Comparison of ENCODE assay signal across 14 cellular contexts in the genomic region with DNA sequence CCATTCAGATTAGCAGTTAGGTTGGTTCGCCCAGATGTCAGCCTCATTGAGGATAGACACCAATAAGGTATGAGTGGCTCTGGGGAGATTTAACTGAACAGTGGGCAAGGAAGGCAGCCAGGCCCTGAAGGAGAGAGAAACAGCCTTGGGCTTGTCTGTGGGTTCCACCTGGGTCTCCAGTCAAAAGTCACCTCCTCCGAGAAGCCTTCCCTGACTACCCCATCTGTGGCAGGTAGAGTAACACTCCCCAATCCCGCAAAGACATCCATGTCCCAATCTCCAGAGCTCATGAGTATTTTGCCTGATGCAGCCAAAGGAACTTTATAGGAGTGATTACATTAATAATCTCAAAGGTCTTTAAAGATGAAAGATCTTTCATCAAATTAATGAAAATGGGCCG. TPM values are rescaled to one million over a fixed set of nuclear protein-coding genes. Genes with fewer than 3 reads are reported as not detected.
DNase-seq lines count a peak whose midpoint lies in the region; ATAC-seq and TF ChIP-seq lines count a peak whose summit lies in the region.
"Had no signal": no experiment of that assay in that cellular context is flagged by ENCODE, and none has a peak within 500 bp of the region (broad histone marks: within the 10 kb centered on the region; RNA-seq: fewer than 3 reads in every experiment).

No MANE protein-coding gene starts in this region.

- intact Hi-C loops in Right ventricle myocardium inferior (cut with DNase I) (no loop called here), left ventricle myocardium superior (cut with micrococcal nuclease) (no loop called here)

- peak; percentile 13 for DNase-seq in Right ventricle myocardium inferior (ENCODE audit: missing footprints)
- DNase-seq in left ventricle myocardium superior: no peak
- DNase-seq in iPS-NIHi7 (ENCODE audit: extremely low spot score): peak; percentile 4
- no peak for DNase-seq in amniotic stem cell (lab: John Stamatoyannopoulos, UW)
- DNase-seq in NCI-H2107 (lab: John Stamatoyannopoulos, UW): no peak
- DNase-seq: CD4-positive, alpha-beta memory T cell; DMS 273 treated with DMSO at 0.1 percent for 48 hours; DMS53; H9; Karpas-422; KBM-7 had no signal

- TF ChIP-seq POLR2A in GM18505 (IDR thresholded peaks at IDR 0.05; ENCODE audit: borderline replicate concordance, extremely low read depth, insufficient read depth, insufficient read length): peak; percentile 22

- ATAC-seq in Right ventricle myocardium inferior (no peak), left ventricle myocardium superior (no peak), GM18505 (IDR thresholded peaks at IDR 0.05; ENCODE audit: unreplicated experiment) (no peak)

RNA-seq across cellular contexts. Expression of a gene that starts 8.0 kb away (rescaled TPM):
- 9.2 TPM for total RNA-seq in Right ventricle myocardium inferior
- total RNA-seq in left ventricle myocardium superior: 8.3 TPM

RNA-seq across cellular contexts. Expression of a gene that starts 9.5 kb away (rescaled TPM):
- total RNA-seq in Right ventricle myocardium inferior (0.73 TPM), left ventricle myocardium superior (0.92 TPM)
- total RNA-seq: CD4-positive, alpha-beta memory T cell; HT-29 had no signal

RNA-seq across cellular contexts. Expression of a gene that starts 40.2 kb away (rescaled TPM):
- total RNA-seq in Right ventricle myocardium inferior (not detected), left ventricle myocardium superior (not detected)
- total RNA-seq: A673 had no signal

RNA-seq across cellular contexts. Expression of a gene that starts 56.3 kb away (rescaled TPM):
- 0.19 TPM for total RNA-seq in Right ventricle myocardium inferior
- 0.42 TPM for total RNA-seq in left ventricle myocardium superior

RNA-seq across cellular contexts. Expression of a gene that starts 56.5 kb away (rescaled TPM):
- total RNA-seq in Right ventricle myocardium inferior (10.4 TPM), left ventricle myocardium superior (9.3 TPM)

Comparison
In these comparisons a context has a peak if more than half of its experiments do, and no peak if none do; other contexts are left out.
1. DNase-seq: peak in Right ventricle myocardium inferior (single experiment) and iPS-NIHi7 (single experiment); none in left ventricle myocardium superior (single experiment), amniotic stem cell (single experiment) and NCI-H2107 (single experiment).